Comparison of ENCODE assay signal across 13 cellular contexts in genomic region chr21:45403133-45403824, GRCh38. TPM values are rescaled to one million over a fixed set of nuclear protein-coding genes. Genes with fewer than 3 reads are reported as not detected.
DNase-seq lines count a peak whose midpoint lies in the region; ATAC-seq, FAIRE-seq and TF ChIP-seq lines count a peak whose summit lies in the region.
"Had no signal": no experiment of that assay in that cellular context is flagged by ENCODE, and none has a peak within 500 bp of the region (broad histone marks: within the 10 kb centered on the region; RNA-seq: fewer than 3 reads in every experiment).

No MANE protein-coding gene starts in this region.

- no peak for ATAC-seq in right lobe of liver
- ATAC-seq in HepG2 = no peak
- no peak for ATAC-seq in mucosa of descending colon

- no peaks in the 10 kb centered on the region for H3K36me3 Mint-ChIP-seq in brain

- H3K4me1 Mint-ChIP-seq in brain = peaks cover 33% of the 10 kb centered on the region

- H3K4me1 ChIP-seq in right lobe of liver = peaks cover 0 to 4% (median 0%) of the 10 kb centered on the region in 4 donors
- peaks cover 32% of the 10 kb centered on the region for H3K4me1 ChIP-seq in HepG2 (ENCODE audit: insufficient read depth, low read length)
- H3K4me1 ChIP-seq in mucosa of descending colon (ENCODE audit: low read depth) = peaks cover 10% of the 10 kb centered on the region

- intact Hi-C loops in right lobe of liver (cut with DNase I) (loop anchor here in 1 of 2 donors (10.0 kb wide), 1 partner anchor 68 kb away; no protein-coding TSS in a partner anchor), HepG2 (cut with micrococcal nuclease; ENCODE audit: unreplicated experiment) (loop anchor here (10.0 kb wide), 1 partner anchor 108 kb away; no protein-coding TSS in a partner anchor), mucosa of descending colon (cut with DNase I, micrococcal nuclease) (no loop called here)

- no peaks in the 10 kb centered on the region for H3K27me3 ChIP-seq in right lobe of liver
- H3K27me3 ChIP-seq in HepG2 (ENCODE audit: control insufficient read depth in 1 of 2, insufficient read depth in 2 of 2, low read length in 2 of 2) = peaks cover 7 to 46% of the 10 kb centered on the region in 2 experiments

- no peak for FAIRE-seq in HepG2 (lab: Jason Lieb, UNC)

- no peak overlapping the region for H3K4me2 ChIP-seq in HepG2 (ENCODE audit: low read depth, low read length)

- no peak for TF ChIP-seq RAD21 in HepG2 (CRISPR knock-in tag; IDR thresholded peaks at IDR 0.05)

- H3K36me3 ChIP-seq in right lobe of liver (no peaks in the 10 kb centered on the region), HepG2 (replicated peaks in 1 of 2; ENCODE audit: control insufficient read depth in 1 of 2, insufficient read depth in 2 of 2, low read length in 2 of 2) (no peaks in the 10 kb centered on the region), mucosa of descending colon (ENCODE audit: low read depth) (no peaks in the 10 kb centered on the region)

- peaks cover 53% of the 10 kb centered on the region for H3K27me3 Mint-ChIP-seq in brain

- H3K4me3 ChIP-seq in right lobe of liver (no peak overlapping the region), HepG2 (replicated peaks in 1 of 3; ENCODE audit: insufficient read depth in 1 of 3, low read depth in 2 of 3, low read length in 3 of 3) (no peak overlapping the region), mucosa of descending colon (no peak overlapping the region)

- H3K9me3 Mint-ChIP-seq in brain = peaks cover 8 to 32% (median 13%) of the 10 kb centered on the region in 5 experiments

- H3K27ac ChIP-seq in right lobe of liver = no peak overlapping the region
- no peak overlapping the region for H3K27ac ChIP-seq in HepG2 (ENCODE audit: extremely low read length, insufficient read depth, low read length)

- H3K27ac Mint-ChIP-seq in brain = peak overlapping the region in 3 of 5 experiments; percentile 69 to 96 (median 79)

- POLR2A ChIA-PET in HepG2 (lab: Yijun Ruan, JAX) = interaction anchor here (1.4 kb wide), 1 partner anchor 20 kb away, joined by 3 read pairs; no protein-coding TSS in a partner anchor

- in situ Hi-C loops in HepG2 (cut with HindIII; ENCODE audit: extremely low pct_ligation_motif_present, low pct_unique_long_range_greater_than_20kb) (no loop called here), GM13976 (cut with MboI; ENCODE audit: low sequenced_read_pairs, unreplicated experiment) (no loop called here)

- H4K20me1 ChIP-seq in HepG2 (ENCODE audit: insufficient read depth, low read length) = peaks cover 16% of the 10 kb centered on the region

- CTCF ChIA-PET in HepG2 (lab: Yijun Ruan, JAX; ENCODE audit: low intra/inter-chr PET ratio, low total read pairs) = no interaction called here

- H3K79me2 ChIP-seq in HepG2 (ENCODE audit: insufficient read depth, low read length) = peaks cover 26% of the 10 kb centered on the region

- no peak for TF ChIP-seq CTCF in right lobe of liver (IDR thresholded peaks at IDR 0.05)
- no peak for TF ChIP-seq CTCF in HepG2 (CRISPR knock-in tag; IDR thresholded peaks at IDR 0.05)
- TF ChIP-seq CTCF in brain (conservative IDR thresholded peaks at IDR 0.05) = no peak
- no peak for TF ChIP-seq CTCF in mucosa of descending colon (IDR thresholded peaks at IDR 0.05)
- no peak for TF ChIP-seq CTCF in GM13976 (IDR thresholded peaks at IDR 0.05; ENCODE audit: borderline replicate concordance, control extremely low read depth, extremely low read depth, insufficient read depth, missing control alignments)

- H3K9ac ChIP-seq in HepG2 (ENCODE audit: insufficient read depth, low read depth, low read length) = no peak overlapping the region

- DNase-seq in right lobe of liver (peak in 2 of 3 donors; percentile 10 to 48), HepG2 (ENCODE audit: low spot score) (no peak), mucosa of descending colon (peak in 2 of 3 donors; percentile 8 to 31), GM13976 (ENCODE audit: low spot score) (no peak), NCI-H1436 treated with DMSO at 0.1 percent for 48 hours (lab: John Stamatoyannopoulos, UW) (no peak), D341Med (ENCODE audit: low spot score) (no peak)
- no peak for DNase-seq in activated effector memory CD4-positive, alpha-beta T cell treated with anti-CD3 and anti-CD28 coated beads, Interleukin-2, amount 50 U/mL, for 16 hours
- DNase-seq: activated CD4-positive, alpha-beta T cell treated with anti-CD3 and anti-CD28 coated beads for 1 hour; amniotic stem cell; GF-D8; NCI-H2029; stimulated activated naive CD4-positive, alpha-beta T cell treated with Interleukin-2 at 50 U/mL for 16 hours had no signal

- no peaks in the 10 kb centered on the region for H3K9me3 ChIP-seq in right lobe of liver
- H3K9me3 ChIP-seq in HepG2 (ENCODE audit: low read length) = peaks cover 4% of the 10 kb centered on the region
- no peaks in the 10 kb centered on the region for H3K9me3 ChIP-seq in mucosa of descending colon

- peak overlapping the region; percentile 84 to 91 (median 85) for H3K4me3 Mint-ChIP-seq in brain

- BruUV-seq in HepG2 (replicated peaks; lab: Mats Ljungman, UMichigan) = no TSS peak

- TF ChIP-seq POLR2A in right lobe of liver (IDR thresholded peaks at IDR 0.05) (no peak), HepG2 (IDR thresholded peaks at IDR 0.05; ENCODE audit: insufficient read depth in 1 of 2, low read depth in 2 of 2, low read length in 2 of 2) (no peak)

- TF ChIP-seq EP300 in HepG2 (IDR thresholded peaks at IDR 0.05; ENCODE audit: low read depth in 2 of 2, low read length in 2 of 2) (no peak), HepG2 (CRISPR knock-in tag; IDR thresholded peaks at IDR 0.05; ENCODE audit: borderline replicate concordance) (no peak)

- WGBS in right lobe of liver (ENCODE audit: insufficient coverage, low coverage, low lambda C conversion rate, missing lambda C conversion rate) = 92% methylated on average over 1 of the region's 7 CpGs
- 45% methylated on average over 6 of the region's 7 CpGs for WGBS in HepG2 (ENCODE audit: low lambda C conversion rate)

- no peak overlapping the region for H2AFZ ChIP-seq in HepG2 (ENCODE audit: low read length)

TF ChIP-seq in HepG2, 621 proteins besides CTCF, POLR2A, EP300 and RAD21 (continues in another document):
- TF ChIP-seq ZFP41 (CRISPR knock-in tag; IDR thresholded peaks at IDR 0.05; ENCODE audit: borderline replicate concordance) (no peak), ZNF264 (CRISPR knock-in tag; IDR thresholded peaks at IDR 0.05) (no peak), ZNF674 (CRISPR knock-in tag; IDR thresholded peaks at IDR 0.05; ENCODE audit: low read depth) (no peak), EED (CRISPR knock-in tag; IDR thresholded peaks at IDR 0.05) (no peak), GATAD2A (CRISPR knock-in tag; IDR thresholded peaks at IDR 0.05) (no peak), GMEB2 (CRISPR knock-in tag; IDR thresholded peaks at IDR 0.05; ENCODE audit: low read depth) (no peak)

RNA-seq across cellular contexts. Expression of gene COL18A1, which starts 1.7 kb away (rescaled TPM):
- 100 to 1,000 TPM; 261 to 487 (median 297) TPM for total RNA-seq in right lobe of liver
- 21.2 and 102 TPM in 2 replicates for total RNA-seq in HepG2 (2016; rRNA removed; fragmentation: Illumina TruSeq; extraction: Trizol)
- 5.5 and 5.6 TPM in 2 replicates for total RNA-seq in HepG2 (2016; cell fraction: cytosol; rRNA removed; fragmentation: Illumina TruSeq; extraction: Trizol; ENCODE audit: low read depth)
- total RNA-seq in HepG2 (2016; cell fraction: insoluble cytoplasmic fraction; rRNA removed; fragmentation: Illumina TruSeq; extraction: Trizol) = 18.4 and 106 TPM in 2 replicates
- 10.8 and 11.6 TPM in 2 replicates for total RNA-seq in HepG2 (2016; cell fraction: membrane; rRNA removed; fragmentation: Illumina TruSeq; extraction: Trizol)
- 122 and 150 TPM in 2 replicates for total RNA-seq in HepG2 (2016; cell fraction: nucleus; rRNA removed; fragmentation: Illumina TruSeq; extraction: Trizol)
- polyA plus RNA-seq in HepG2 (2011; rRNA removed) = 79.0 and 128 TPM in 2 replicates
- 51.6 and 89.8 TPM in 2 replicates for polyA plus RNA-seq in HepG2 (2011; cell fraction: cytosol; rRNA removed)
- 1,622 and 2,194 TPM in 2 replicates for polyA plus RNA-seq in HepG2 (2011; cell fraction: nucleus; rRNA removed)
- polyA plus RNA-seq in HepG2 (2012) = 59.0 and 129 TPM in 2 replicates
- polyA plus RNA-seq in HepG2 (2016; cell fraction: cytosol; fragmentation: Illumina TruSeq; extraction: Trizol; ENCODE audit: low read depth) = 4.3 and 4.4 TPM in 2 replicates
- 20.7 and 26.9 TPM in 2 replicates for polyA plus RNA-seq in HepG2 (2016; cell fraction: insoluble cytoplasmic fraction; fragmentation: Illumina TruSeq; extraction: Trizol; ENCODE audit: low read depth)
- polyA plus RNA-seq in HepG2 (2016; cell fraction: membrane; fragmentation: Illumina TruSeq; extraction: Trizol; ENCODE audit: low read depth) = 5.0 and 6.2 TPM in 2 replicates
- polyA plus RNA-seq in HepG2 (2016; cell fraction: nucleus; fragmentation: Illumina TruSeq; extraction: Trizol; ENCODE audit: insufficient read depth, low read depth) = 308 and 331 TPM in 2 replicates
- polyA minus RNA-seq in HepG2 (2011; rRNA and poly(A)+ RNA removed; ENCODE audit: low replicate concordance) = 0.09 and 44.3 TPM in 2 replicates
- 36.9 and 37.7 TPM in 2 replicates for polyA minus RNA-seq in HepG2 (2011; cell fraction: cytosol; rRNA and poly(A)+ RNA removed)
- 46.7 and 51.1 TPM in 2 replicates for polyA minus RNA-seq in HepG2 (2011; cell fraction: nucleus; rRNA and poly(A)+ RNA removed)
- 31.5 TPM for polyA plus RNA-seq in brain (ENCODE audit: insufficient read depth, low read depth, low replicate concordance)
- 10 to 100 TPM in 2 of 3 donors, 1 to 10 TPM in 1; 4.6 to 46.9 (median 21.3) TPM for total RNA-seq in mucosa of descending colon

Comparison
In these comparisons a context has a peak if more than half of its experiments do, and no peak if none do; other contexts are left out.
1. DNase-seq: peak in right lobe of liver (2 of 3) and mucosa of descending colon (2 of 3); none in HepG2 (single experiment), GM13976 (single experiment), activated effector memory CD4-positive, alpha-beta T cell treated with anti-CD3 and anti-CD28 coated beads, Interleukin-2, amount 50 U/mL, for 16 hours (single experiment), NCI-H1436 treated with DMSO at 0.1 percent for 48 hours (single experiment) and D341Med (single experiment).